Comparison of ENCODE assay signal across 25 cellular contexts in the genomic region with DNA sequence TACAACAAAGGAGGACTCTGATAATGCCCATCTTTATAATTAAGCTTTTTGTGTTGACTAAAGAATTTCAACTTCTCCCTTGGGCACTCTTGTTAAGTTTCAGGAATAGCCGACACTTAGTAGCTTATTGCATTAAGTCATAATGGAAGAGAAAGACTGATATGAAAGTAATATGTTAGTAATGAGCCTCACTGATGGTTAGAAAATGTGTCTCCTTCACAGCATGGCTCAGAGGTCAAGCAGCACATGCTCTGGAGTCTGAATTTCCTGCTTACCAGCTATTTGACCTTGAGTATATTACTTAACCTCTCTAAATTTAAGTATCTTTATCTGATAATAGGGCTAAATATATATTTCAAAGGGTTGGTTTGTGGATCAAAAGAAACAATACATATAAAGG. TPM values are rescaled to one million over a fixed set of nuclear protein-coding genes. Genes with fewer than 3 reads are reported as not detected.
DNase-seq lines count a peak whose midpoint lies in the region; ATAC-seq, FAIRE-seq and TF ChIP-seq lines count a peak whose summit lies in the region.
"Had no signal": no experiment of that assay in that cellular context is flagged by ENCODE, and none has a peak within 500 bp of the region (broad histone marks: within the 10 kb centered on the region; RNA-seq: fewer than 3 reads in every experiment).

No MANE protein-coding gene starts in this region.

- H3K4me1 Mint-ChIP-seq in endothelial cell (ENCODE audit: unreplicated experiment): peaks cover 17% of the 10 kb centered on the region
- peaks cover 13% of the 10 kb centered on the region for H3K4me1 Mint-ChIP-seq in HFFc6 (ENCODE audit: low read depth)
- H3K4me1 Mint-ChIP-seq: activated CD4-positive, alpha-beta T cell treated with anti-CD3 and anti-CD28 coated beads, Interleukin-2, amount 10 ng/mL, durations not matched to agents 7 days and 5 days; activated naive CD8-positive, alpha-beta T cell treated with anti-CD3 and anti-CD28 coated beads, Interleukin-2, amount 50 U/mL, for 24 hours; stimulated activated naive B cell treated with anti-CD40 and anti-IgM and Interleukin-4, amounts not matched to agents 10 μg/mL and 1 μg/mL and 100 μg/mL, for 72 hours had no signal

- no peaks in the 10 kb centered on the region for H3K27me3 Mint-ChIP-seq in endothelial cell (ENCODE audit: unreplicated experiment)
- H3K27me3 Mint-ChIP-seq in HFFc6 (ENCODE audit: insufficient read depth): peaks cover 2% of the 10 kb centered on the region
- H3K27me3 Mint-ChIP-seq: activated CD4-positive, alpha-beta T cell treated with anti-CD3 and anti-CD28 coated beads, Interleukin-2, amount 10 ng/mL, durations not matched to agents 7 days and 5 days; activated naive CD8-positive, alpha-beta T cell treated with anti-CD3 and anti-CD28 coated beads, Interleukin-2, amount 50 U/mL, for 24 hours; central memory CD8-positive, alpha-beta T cell; stimulated activated naive B cell treated with anti-CD40 and anti-IgM and Interleukin-4, amounts not matched to agents 10 μg/mL and 1 μg/mL and 100 μg/mL, for 72 hours had no signal

- no peak overlapping the region for H3K27ac Mint-ChIP-seq in endothelial cell (ENCODE audit: unreplicated experiment)
- no peak overlapping the region for H3K27ac Mint-ChIP-seq in HFFc6
- H3K27ac Mint-ChIP-seq: activated CD4-positive, alpha-beta T cell treated with anti-CD3 and anti-CD28 coated beads, Interleukin-2, amount 10 ng/mL, durations not matched to agents 7 days and 5 days; activated naive CD8-positive, alpha-beta T cell treated with anti-CD3 and anti-CD28 coated beads, Interleukin-2, amount 50 U/mL, for 24 hours; stimulated activated naive B cell treated with anti-CD40 and anti-IgM and Interleukin-4, amounts not matched to agents 10 μg/mL and 1 μg/mL and 100 μg/mL, for 72 hours had no signal

- FAIRE-seq in GM19239 (lab: Jason Lieb, UNC): peak; percentile 71
- FAIRE-seq: endometrium, urothelium cell line had no signal

- peak; percentile 82 for ATAC-seq in GM21737 (IDR thresholded peaks at IDR 0.05; ENCODE audit: unreplicated experiment)
- peak; percentile 89 for ATAC-seq in HG03175 (IDR thresholded peaks at IDR 0.05; ENCODE audit: unreplicated experiment)
- ATAC-seq: activated naive CD8-positive, alpha-beta T cell treated with anti-CD3 and anti-CD28 coated beads, Interleukin-2, amount 50 U/mL, for 24 hours; activated T-cell treated with anti-CD3 and anti-CD28 coated beads, Interleukin-2, amount 50 U/mL, for 4 hours; gastrocnemius medialis; Panc1; sciatic nerve; stimulated activated naive B cell treated with anti-CD40 and anti-IgM and Interleukin-4, amounts not matched to agents 10 μg/mL and 1 μg/mL and 100 μg/mL, for 72 hours had no signal

- peak; percentile 1 for DNase-seq in GM19239 (ENCODE audit: insufficient read length, low spot score)
- DNase-seq in foreskin fibroblast: peak; percentile 36 to 58
- DNase-seq in endothelial cell (ENCODE audit: low spot score): no peak
- DNase-seq in HFFc6: no peak
- no peak for DNase-seq in G401 (ENCODE audit: low spot score)
- DNase-seq: activated CD4-positive, alpha-beta T cell treated with anti-CD3 and anti-CD28 coated beads, Interleukin-2, amount 10 ng/mL, durations not matched to agents 7 days and 5 days; activated naive CD8-positive, alpha-beta T cell treated with anti-CD3 and anti-CD28 coated beads, Interleukin-2, amount 50 U/mL, for 24 hours; activated T-cell treated with anti-CD3 and anti-CD28 coated beads, Interleukin-2, amount 50 U/mL, for 4 hours; gastrocnemius medialis; GOT3; KG1; mesendoderm; NCI-H1436; NCI-H510A treated with DMSO at 0.1 percent for 48 hours; stimulated activated CD4-positive, alpha-beta T cell treated with anti-CD3 and anti-CD28 coated beads, Interleukin-4, amount 100 ng/mL, for 4 hours; stimulated activated naive B cell treated with anti-CD40 and anti-IgM and Interleukin-4, amounts not matched to agents 10 μg/mL and 1 μg/mL and 100 μg/mL, for 72 hours; T-helper 2 cell had no signal

- in situ Hi-C loops in G401 (cut with HindIII; ENCODE audit: low sequenced_read_pairs): no loop called here

- H3K9me3 Mint-ChIP-seq in endothelial cell (ENCODE audit: unreplicated experiment) (no peaks in the 10 kb centered on the region), HFFc6 (no peaks in the 10 kb centered on the region)
- H3K9me3 Mint-ChIP-seq: activated CD4-positive, alpha-beta T cell treated with anti-CD3 and anti-CD28 coated beads, Interleukin-2, amount 10 ng/mL, durations not matched to agents 7 days and 5 days; activated naive CD8-positive, alpha-beta T cell treated with anti-CD3 and anti-CD28 coated beads, Interleukin-2, amount 50 U/mL, for 24 hours; activated T-cell treated with anti-CD3 and anti-CD28 coated beads, Interleukin-2, amount 50 U/mL, for 4 hours; central memory CD8-positive, alpha-beta T cell; stimulated activated naive B cell treated with anti-CD40 and anti-IgM and Interleukin-4, amounts not matched to agents 10 μg/mL and 1 μg/mL and 100 μg/mL, for 72 hours had no signal

- no peak overlapping the region for H3K4me3 Mint-ChIP-seq in endothelial cell (ENCODE audit: unreplicated experiment)
- H3K4me3 Mint-ChIP-seq in HFFc6: no peak overlapping the region
- H3K4me3 Mint-ChIP-seq: activated CD4-positive, alpha-beta T cell treated with anti-CD3 and anti-CD28 coated beads, Interleukin-2, amount 10 ng/mL, durations not matched to agents 7 days and 5 days; activated naive CD8-positive, alpha-beta T cell treated with anti-CD3 and anti-CD28 coated beads, Interleukin-2, amount 50 U/mL, for 24 hours; activated T-cell treated with anti-CD3 and anti-CD28 coated beads, Interleukin-2, amount 50 U/mL, for 4 hours; central memory CD8-positive, alpha-beta T cell; stimulated activated naive B cell treated with anti-CD40 and anti-IgM and Interleukin-4, amounts not matched to agents 10 μg/mL and 1 μg/mL and 100 μg/mL, for 72 hours had no signal

- H3K36me3 Mint-ChIP-seq in endothelial cell (ENCODE audit: low read depth, unreplicated experiment): no peaks in the 10 kb centered on the region
- H3K36me3 Mint-ChIP-seq in HFFc6 (ENCODE audit: low read depth): no peaks in the 10 kb centered on the region
- H3K36me3 Mint-ChIP-seq: stimulated activated naive B cell treated with anti-CD40 and anti-IgM and Interleukin-4, amounts not matched to agents 10 μg/mL and 1 μg/mL and 100 μg/mL, for 72 hours had no signal

- H3K4me3 ChIP-seq in foreskin fibroblast (ENCODE audit: low read depth in 1 of 2, low read length in 2 of 2): no peak overlapping the region
- H3K4me3 ChIP-seq: BLaER1 treated with 17β-estradiol and CSF1 and Interleukin-3, amounts not matched to agents 10 nM and 100 nM; gastrocnemius medialis had no signal

- TF ChIP-seq CTCF in foreskin fibroblast (IDR thresholded peaks at IDR 0.05; ENCODE audit: low read depth, low read length) (no peak), endothelial cell (IDR thresholded peaks at IDR 0.05; ENCODE audit: unreplicated experiment) (no peak), HFFc6 (IDR thresholded peaks at IDR 0.05) (no peak)

RNA-seq across cellular contexts. Expression of gene PDGFD, which starts 39.0 kb away (rescaled TPM):
- total RNA-seq in endothelial cell (ENCODE audit: unreplicated experiment): 17.2 TPM
- total RNA-seq in HFFc6 (2021; fragmentation: NEBNext Ultra II Directional; extraction: Animal tissue kit (Norgen Biotek cat#: 25700)): under 1 TPM; 0.37 to 0.69 (median 0.42) TPM
- total RNA-seq in G401 (2014; rRNA removed; shearing (Covaris generic)): 5.7 and 8.8 TPM in 2 replicates
- total RNA-seq: activated CD4-positive, alpha-beta T cell treated with anti-CD3 and anti-CD28 coated beads, Interleukin-2, amount 10 ng/mL, durations not matched to agents 7 days and 5 days had no signal

Comparison
In these comparisons a context has a peak if more than half of its experiments do, and no peak if none do; other contexts are left out.
1. DNase-seq: peak in GM19239 (single experiment) and foreskin fibroblast (2 of 2); none in endothelial cell (single experiment), HFFc6 (single experiment) and G401 (single experiment).